20 cellular contexts compared by ENCODE assay signal in the genomic region with DNA sequence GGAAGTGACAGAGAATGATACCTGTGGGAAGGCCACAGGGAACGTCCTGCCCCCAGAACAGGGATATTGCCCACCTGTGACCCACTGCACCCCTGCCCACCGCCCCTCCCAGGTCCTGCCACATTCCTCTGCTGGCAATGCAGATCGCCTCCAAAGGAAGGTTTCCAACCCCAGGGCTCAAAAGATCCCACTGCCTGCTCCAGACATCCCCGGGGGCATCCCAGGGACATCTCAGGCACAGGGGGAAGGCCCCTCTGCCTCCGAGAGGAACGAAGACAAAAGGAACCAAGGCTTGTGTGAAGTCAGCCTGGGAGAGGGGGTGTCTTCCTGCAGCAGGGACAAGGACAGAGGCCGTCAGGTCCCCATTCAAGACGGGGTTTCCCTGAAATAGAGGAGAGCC.
"Had no signal": no experiment of that assay in that cellular context is flagged by ENCODE, and none has a peak within 500 bp of the region (broad histone marks: within the 10 kb centered on the region; RNA-seq: fewer than 3 reads in every experiment).

No MANE protein-coding gene starts in this region.

- ATAC-seq: activated CD4-positive, CD25-positive, alpha-beta regulatory T cell treated with anti-CD3 and anti-CD28 coated beads, Interleukin-2, amount 50 U/mL, for 24 hours; activated CD8-positive, alpha-beta T cell treated with anti-CD3 and anti-CD28 coated beads, Interleukin-2, amount 10 ng/mL, durations not matched to agents 7 days and 5 days; foreskin keratinocyte; left colon; natural killer cell had no signal

- H3K27me3 ChIP-seq: foreskin keratinocyte, sigmoid colon, thyroid gland had no signal

- H3K27ac ChIP-seq: foreskin keratinocyte, lower lobe of right lung, sigmoid colon, thyroid gland had no signal

- H3K27me3 Mint-ChIP-seq: activated CD4-positive, alpha-beta T cell treated with anti-CD3 and anti-CD28 coated beads, Interleukin-2, amount 10 ng/mL, durations not matched to agents 7 days and 5 days; activated naive CD8-positive, alpha-beta T cell treated with anti-CD3 and anti-CD28 coated beads, Interleukin-2, amount 10 ng/mL, durations not matched to agents 7 days and 5 days; activated T-cell treated with anti-CD3 and anti-CD28 coated beads, Interleukin-2, amount 50 U/mL, for 24 hours; brain had no signal

- H3K4me3 ChIP-seq: lower lobe of right lung, sigmoid colon, thyroid gland had no signal

- H3K4me3 Mint-ChIP-seq: activated CD4-positive, alpha-beta T cell treated with anti-CD3 and anti-CD28 coated beads, Interleukin-2, amount 10 ng/mL, durations not matched to agents 7 days and 5 days; activated CD8-positive, alpha-beta T cell treated with anti-CD3 and anti-CD28 coated beads, Interleukin-2, amount 10 ng/mL, durations not matched to agents 7 days and 5 days; activated naive CD8-positive, alpha-beta T cell treated with anti-CD3 and anti-CD28 coated beads, Interleukin-2, amount 10 ng/mL, durations not matched to agents 7 days and 5 days; activated T-cell treated with anti-CD3 and anti-CD28 coated beads, Interleukin-2, amount 50 U/mL, for 24 hours; brain; natural killer cell had no signal

- H3K4me1 ChIP-seq: foreskin keratinocyte, lower lobe of right lung, sigmoid colon, thyroid gland had no signal

- H3K27ac Mint-ChIP-seq: activated CD4-positive, alpha-beta T cell treated with anti-CD3 and anti-CD28 coated beads, Interleukin-2, amount 10 ng/mL, durations not matched to agents 7 days and 5 days; activated CD8-positive, alpha-beta T cell treated with anti-CD3 and anti-CD28 coated beads, Interleukin-2, amount 10 ng/mL, durations not matched to agents 7 days and 5 days; activated naive CD8-positive, alpha-beta T cell treated with anti-CD3 and anti-CD28 coated beads, Interleukin-2, amount 10 ng/mL, durations not matched to agents 7 days and 5 days; activated T-cell treated with anti-CD3 and anti-CD28 coated beads, Interleukin-2, amount 50 U/mL, for 24 hours; activated T-helper 2 cell treated with anti-CD3 and anti-CD28 coated beads, Interferon-gamma antibody, Interleukin-2, Interleukin-4, amounts not matched to agents 10 μg/mL and 5 μg/mL and 100 μg/mL, durations not matched to agents 14 hours and 24 hours and 36 hours; natural killer cell had no signal

- DNase-seq: activated CD4-positive, alpha-beta T cell treated with anti-CD3 and anti-CD28 coated beads, Interleukin-2, amount 10 ng/mL, durations not matched to agents 7 days and 5 days; activated CD8-positive, alpha-beta T cell treated with anti-CD3 and anti-CD28 coated beads, Interleukin-2, amount 10 ng/mL, durations not matched to agents 7 days and 5 days; activated naive CD4-positive, alpha-beta T cell treated with Interleukin-2 at 50 U/mL for 16 hours; activated naive CD8-positive, alpha-beta T cell treated with anti-CD3 and anti-CD28 coated beads, Interleukin-2, amount 10 ng/mL, durations not matched to agents 7 days and 5 days; activated T-cell treated with anti-CD3 and anti-CD28 coated beads, Interleukin-2, amount 50 U/mL, for 24 hours; anterior cingulate cortex; foreskin keratinocyte; hippocampal formation; islet precursor cell; left colon; lower lobe of right lung; natural killer cell; nucleus accumbens; posterior cingulate gyrus; sigmoid colon; stimulated activated naive CD4-positive, alpha-beta T cell treated with Interleukin-2 at 50 U/mL for 16 hours; thyroid gland had no signal

- H3K9me3 ChIP-seq: lower lobe of right lung, sigmoid colon, thyroid gland had no signal

- H3K36me3 Mint-ChIP-seq: natural killer cell had no signal

- H3K4me1 Mint-ChIP-seq: activated CD4-positive, alpha-beta T cell treated with anti-CD3 and anti-CD28 coated beads, Interleukin-2, amount 10 ng/mL, durations not matched to agents 7 days and 5 days; activated naive CD8-positive, alpha-beta T cell treated with anti-CD3 and anti-CD28 coated beads, Interleukin-2, amount 10 ng/mL, durations not matched to agents 7 days and 5 days; natural killer cell had no signal

- H3K9me3 Mint-ChIP-seq: activated CD4-positive, alpha-beta T cell treated with anti-CD3 and anti-CD28 coated beads, Interleukin-2, amount 10 ng/mL, durations not matched to agents 7 days and 5 days; activated naive CD8-positive, alpha-beta T cell treated with anti-CD3 and anti-CD28 coated beads, Interleukin-2, amount 10 ng/mL, durations not matched to agents 7 days and 5 days; activated T-cell treated with anti-CD3 and anti-CD28 coated beads, Interleukin-2, amount 50 U/mL, for 24 hours; activated T-helper 2 cell treated with anti-CD3 and anti-CD28 coated beads, Interferon-gamma antibody, Interleukin-2, Interleukin-4, amounts not matched to agents 10 μg/mL and 5 μg/mL and 100 μg/mL, durations not matched to agents 14 hours and 24 hours and 36 hours; natural killer cell had no signal
